ENCODE assay signal across 2 cellular contexts in genomic region chr7:149850007-149850594, GRCh38.
TF ChIP-seq lines count a peak whose summit lies in the region.

No MANE protein-coding gene starts in this region.

TF ChIP-seq in GM23338, 12 proteins besides CTCF, POLR2A, EP300 and RAD21:
- TF ChIP-seq ZNF114 (CRISPR knock-in tag; IDR thresholded peaks at IDR 0.05) (no peak), JUNB (IDR thresholded peaks at IDR 0.05; ENCODE audit: unreplicated experiment) (no peak), ZNF331 (CRISPR knock-in tag; IDR thresholded peaks at IDR 0.05; ENCODE audit: low read depth) (no peak), STAT1 (IDR thresholded peaks at IDR 0.05; ENCODE audit: unreplicated experiment) (no peak), EZH2phosphoT487 (IDR thresholded peaks at IDR 0.05; ENCODE audit: unreplicated experiment) (no peak), REST (IDR thresholded peaks at IDR 0.05; ENCODE audit: unreplicated experiment) (no peak), POLR2AphosphoS5 (IDR thresholded peaks at IDR 0.05; ENCODE audit: low read depth) (no peak)
- TF ChIP-seq, protein P1, sequence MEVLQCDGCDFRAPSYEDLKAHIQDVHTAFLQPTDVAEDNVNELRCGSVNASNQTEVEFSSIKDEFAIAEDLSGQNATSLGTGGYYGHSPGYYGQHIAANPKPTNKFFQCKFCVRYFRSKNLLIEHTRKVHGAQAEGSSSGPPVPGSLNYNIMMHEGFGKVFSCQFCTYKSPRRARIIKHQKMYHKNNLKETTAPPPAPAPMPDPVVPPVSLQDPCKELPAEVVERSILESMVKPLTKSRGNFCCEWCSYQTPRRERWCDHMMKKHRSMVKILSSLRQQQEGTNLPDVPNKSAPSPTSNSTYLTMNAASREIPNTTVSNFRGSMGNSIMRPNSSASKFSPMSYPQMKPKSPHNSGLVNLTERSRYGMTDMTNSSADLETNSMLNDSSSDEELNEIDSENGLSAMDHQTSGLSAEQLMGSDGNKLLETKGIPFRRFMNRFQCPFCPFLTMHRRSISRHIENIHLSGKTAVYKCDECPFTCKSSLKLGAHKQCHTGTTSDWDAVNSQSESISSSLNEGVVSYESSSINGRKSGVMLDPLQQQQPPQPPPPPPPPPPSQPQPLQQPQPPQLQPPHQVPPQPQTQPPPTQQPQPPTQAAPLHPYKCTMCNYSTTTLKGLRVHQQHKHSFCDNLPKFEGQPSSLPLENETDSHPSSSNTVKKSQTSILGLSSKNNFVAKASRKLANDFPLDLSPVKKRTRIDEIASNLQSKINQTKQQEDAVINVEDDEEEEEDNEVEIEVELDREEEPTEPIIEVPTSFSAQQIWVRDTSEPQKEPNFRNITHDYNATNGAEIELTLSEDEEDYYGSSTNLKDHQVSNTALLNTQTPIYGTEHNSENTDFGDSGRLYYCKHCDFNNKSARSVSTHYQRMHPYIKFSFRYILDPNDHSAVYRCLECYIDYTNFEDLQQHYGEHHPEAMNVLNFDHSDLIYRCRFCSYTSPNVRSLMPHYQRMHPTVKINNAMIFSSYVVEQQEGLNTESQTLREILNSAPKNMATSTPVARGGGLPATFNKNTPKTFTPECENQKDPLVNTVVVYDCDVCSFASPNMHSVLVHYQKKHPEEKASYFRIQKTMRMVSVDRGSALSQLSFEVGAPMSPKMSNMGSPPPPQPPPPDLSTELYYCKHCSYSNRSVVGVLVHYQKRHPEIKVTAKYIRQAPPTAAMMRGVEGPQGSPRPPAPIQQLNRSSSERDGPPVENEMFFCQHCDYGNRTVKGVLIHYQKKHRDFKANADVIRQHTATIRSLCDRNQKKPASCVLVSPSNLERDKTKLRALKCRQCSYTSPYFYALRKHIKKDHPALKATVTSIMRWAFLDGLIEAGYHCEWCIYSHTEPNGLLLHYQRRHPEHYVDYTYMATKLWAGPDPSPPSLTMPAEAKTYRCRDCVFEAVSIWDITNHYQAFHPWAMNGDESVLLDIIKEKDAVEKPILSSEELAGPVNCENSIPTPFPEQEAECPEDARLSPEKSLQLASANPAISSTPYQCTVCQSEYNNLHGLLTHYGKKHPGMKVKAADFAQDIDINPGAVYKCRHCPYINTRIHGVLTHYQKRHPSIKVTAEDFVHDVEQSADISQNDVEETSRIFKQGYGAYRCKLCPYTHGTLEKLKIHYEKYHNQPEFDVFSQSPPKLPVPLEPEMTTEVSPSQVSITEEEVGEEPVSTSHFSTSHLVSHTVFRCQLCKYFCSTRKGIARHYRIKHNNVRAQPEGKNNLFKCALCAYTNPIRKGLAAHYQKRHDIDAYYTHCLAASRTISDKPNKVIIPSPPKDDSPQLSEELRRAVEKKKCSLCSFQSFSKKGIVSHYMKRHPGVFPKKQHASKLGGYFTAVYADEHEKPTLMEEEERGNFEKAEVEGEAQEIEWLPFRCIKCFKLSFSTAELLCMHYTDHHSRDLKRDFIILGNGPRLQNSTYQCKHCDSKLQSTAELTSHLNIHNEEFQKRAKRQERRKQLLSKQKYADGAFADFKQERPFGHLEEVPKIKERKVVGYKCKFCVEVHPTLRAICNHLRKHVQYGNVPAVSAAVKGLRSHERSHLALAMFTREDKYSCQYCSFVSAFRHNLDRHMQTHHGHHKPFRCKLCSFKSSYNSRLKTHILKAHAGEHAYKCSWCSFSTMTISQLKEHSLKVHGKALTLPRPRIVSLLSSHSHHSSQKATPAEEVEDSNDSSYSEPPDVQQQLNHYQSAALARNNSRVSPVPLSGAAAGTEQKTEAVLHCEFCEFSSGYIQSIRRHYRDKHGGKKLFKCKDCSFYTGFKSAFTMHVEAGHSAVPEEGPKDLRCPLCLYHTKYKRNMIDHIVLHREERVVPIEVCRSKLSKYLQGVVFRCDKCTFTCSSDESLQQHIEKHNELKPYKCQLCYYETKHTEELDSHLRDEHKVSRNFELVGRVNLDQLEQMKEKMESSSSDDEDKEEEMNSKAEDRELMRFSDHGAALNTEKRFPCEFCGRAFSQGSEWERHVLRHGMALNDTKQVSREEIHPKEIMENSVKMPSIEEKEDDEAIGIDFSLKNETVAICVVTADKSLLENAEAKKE (CRISPR knock-in tag; IDR thresholded peaks at IDR 0.05), result no peak

TF ChIP-seq in H1, 55 proteins besides CTCF, POLR2A, EP300 and RAD21:
- TF ChIP-seq CBX8 (IDR thresholded peaks at IDR 0.05; ENCODE audit: borderline replicate concordance, low read depth, low read length) (no peak), JUN (IDR thresholded peaks at IDR 0.05; ENCODE audit: low read depth, low read length) (no peak), SIRT6 (IDR thresholded peaks at IDR 0.05; ENCODE audit: low read length) (no peak), RXRA (IDR thresholded peaks at IDR 0.05; ENCODE audit: insufficient read depth, low read depth, low read length) (no peak), KDM4A (IDR thresholded peaks at IDR 0.05; ENCODE audit: low read depth, low read length, severe bottlenecking) (no peak), GTF2F1 (IDR thresholded peaks at IDR 0.05; ENCODE audit: borderline replicate concordance, low read depth, low read length) (no peak), CBX5 (IDR thresholded peaks at IDR 0.05; ENCODE audit: low read depth, low read length) (no peak), POU5F1 (IDR thresholded peaks at IDR 0.05; ENCODE audit: low read depth, low read length) (no peak), SP2 (IDR thresholded peaks at IDR 0.05; ENCODE audit: low read length) (no peak)
